In the genomic region with DNA sequence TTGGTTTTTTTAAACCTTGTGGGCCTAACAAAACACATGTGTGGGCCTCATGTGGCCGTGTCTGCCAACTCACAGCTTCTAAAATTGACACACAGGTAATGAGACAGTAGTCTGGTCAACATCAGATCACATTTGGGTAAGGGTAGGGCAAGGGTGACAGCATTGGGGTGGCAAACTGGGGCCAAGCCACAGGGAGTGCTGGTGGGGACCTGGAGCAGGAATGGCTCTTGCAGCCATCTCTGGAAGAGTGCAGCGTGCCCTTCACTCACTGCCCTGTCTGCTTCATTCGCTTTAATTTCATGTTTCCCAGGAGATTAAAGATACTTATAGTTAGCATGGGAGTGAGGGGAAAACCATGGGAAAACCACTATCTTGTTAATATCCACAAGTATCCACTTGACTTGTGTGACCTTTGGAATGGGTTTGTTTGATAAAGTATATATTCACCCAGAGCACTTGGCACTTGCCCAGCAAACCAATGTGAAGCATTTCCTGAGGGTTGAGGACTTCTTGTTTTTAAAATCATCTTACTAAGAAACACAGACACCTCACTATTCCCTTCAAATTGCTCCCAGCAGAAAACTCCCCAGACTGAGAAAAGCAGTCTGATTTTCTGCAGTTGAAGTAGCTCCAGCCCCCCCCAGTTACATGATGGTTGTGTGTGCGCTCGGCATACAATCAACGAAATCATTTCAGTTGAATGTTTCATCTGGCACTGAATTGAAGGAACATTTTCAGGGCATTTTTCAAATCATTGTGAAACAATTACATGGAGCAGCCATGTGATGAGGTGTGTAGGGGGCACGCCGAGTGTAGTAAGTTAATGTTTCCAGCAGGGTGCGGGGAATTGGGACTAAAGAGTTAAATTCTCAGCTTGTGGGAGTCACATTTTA, we compare ENCODE assay signal across 10 cellular contexts.
DNase-seq lines count a peak whose midpoint lies in the region; ATAC-seq and TF ChIP-seq lines count a peak whose summit lies in the region.
"Had no signal": no experiment of that assay in that cellular context is flagged by ENCODE, and none has a peak within 500 bp of the region (broad histone marks: within the 10 kb centered on the region; RNA-seq: fewer than 3 reads in every experiment).

No MANE protein-coding gene starts in this region.

- H3F3A ChIP-seq in MM.1S (ENCODE audit: insufficient read depth, low read length) = no peaks in the 10 kb centered on the region

- H3K27ac ChIP-seq in endodermal cell (ENCODE audit: low read depth, low read length) (no peak overlapping the region), MM.1S (ENCODE audit: low read length) (no peak overlapping the region)

- no peaks in the 10 kb centered on the region for H3K27me3 ChIP-seq in endodermal cell (ENCODE audit: control insufficient read depth, insufficient read depth, low read length, poor library complexity, severe bottlenecking)
- no peaks in the 10 kb centered on the region for H3K27me3 ChIP-seq in MM.1S (replicated peaks; ENCODE audit: insufficient read depth, low read length)

- no peak overlapping the region for H3K4me2 ChIP-seq in MM.1S (ENCODE audit: low read depth, low read length)

- no peak overlapping the region for H3K4me3 Mint-ChIP-seq in endodermal cell

- TF ChIP-seq CTCF in endodermal cell (conservative IDR thresholded peaks at IDR 0.05) (no peak), mucosa of descending colon (IDR thresholded peaks at IDR 0.05) (no peak), MM.1S (IDR thresholded peaks at IDR 0.05; ENCODE audit: low read length) (no peak)

- DNase-seq in A172 (ENCODE audit: low spot score) (peak; percentile 5), M059J (ENCODE audit: low read depth) (peak; percentile 60), endodermal cell (peak; percentile 57), mucosa of descending colon (peak in 2 of 3 donors; percentile 39 to 83), COLO668 (lab: John Stamatoyannopoulos, UW; ENCODE audit: unreplicated experiment) (no peak), MM.1S (no peak)
- DNase-seq: Caco-2, RPMI8226 had no signal

- H3K4me1 ChIP-seq in endodermal cell (ENCODE audit: control insufficient read depth, insufficient read depth, low read length) (peaks cover 4% of the 10 kb centered on the region), mucosa of descending colon (ENCODE audit: low read depth) (peaks cover 33% of the 10 kb centered on the region), MM.1S (ENCODE audit: low read length) (no peaks in the 10 kb centered on the region)

- ATAC-seq in mucosa of descending colon (peak; percentile 65), HG03095 (IDR thresholded peaks at IDR 0.05; ENCODE audit: unreplicated experiment) (no peak), GM21528 (IDR thresholded peaks at IDR 0.05; ENCODE audit: low FRiP score, unreplicated experiment) (no peak)

- H3K36me3 ChIP-seq in endodermal cell (ENCODE audit: control insufficient read depth, insufficient read depth, low read length) (peaks cover 24% of the 10 kb centered on the region), mucosa of descending colon (ENCODE audit: low read depth) (no peaks in the 10 kb centered on the region), MM.1S (replicated peaks; ENCODE audit: insufficient read depth, low read length) (no peaks in the 10 kb centered on the region)

- peaks cover 8% of the 10 kb centered on the region for H3K9me3 Mint-ChIP-seq in endodermal cell

- intact Hi-C loops in mucosa of descending colon (cut with DNase I, micrococcal nuclease) = no loop called here

- H3K4me1 Mint-ChIP-seq in endodermal cell = peaks cover 48% of the 10 kb centered on the region

- H3K9ac ChIP-seq in endodermal cell (ENCODE audit: extremely low read depth, low read length, poor library complexity, severe bottlenecking) = no peak overlapping the region
- H3K9ac ChIP-seq in MM.1S (ENCODE audit: low read length) = no peak overlapping the region

- H2AFZ ChIP-seq in MM.1S (ENCODE audit: low read length) = no peak overlapping the region

- H3K79me2 ChIP-seq in MM.1S (ENCODE audit: low read length) = no peaks in the 10 kb centered on the region

- peaks cover 19% of the 10 kb centered on the region for H3K9me3 ChIP-seq in endodermal cell (ENCODE audit: control insufficient read depth, low read length)
- no peaks in the 10 kb centered on the region for H3K9me3 ChIP-seq in mucosa of descending colon
- no peaks in the 10 kb centered on the region for H3K9me3 ChIP-seq in MM.1S (replicated peaks; ENCODE audit: insufficient read depth, low read length)
- H3K9me3 ChIP-seq: Caco-2 had no signal

- H4K20me1 ChIP-seq in MM.1S (ENCODE audit: insufficient read depth, low read length) = no peaks in the 10 kb centered on the region

- H3K27ac Mint-ChIP-seq in endodermal cell = no peak overlapping the region

- H3K4me3 ChIP-seq in endodermal cell (ENCODE audit: low read length) = no peak overlapping the region
- no peak overlapping the region for H3K4me3 ChIP-seq in mucosa of descending colon
- H3K4me3 ChIP-seq in MM.1S (ENCODE audit: low read length) = no peak overlapping the region

- peaks cover 35% of the 10 kb centered on the region for H3K36me3 Mint-ChIP-seq in endodermal cell (ENCODE audit: low read depth)

- 93 to 94% methylated on average over 6 to 9 of the region's 9 CpGs for WGBS in endodermal cell (ENCODE audit: insufficient coverage in 1 of 2, insufficient read length in 1 of 2), 2 experiments

- no peaks in the 10 kb centered on the region for H3K27me3 Mint-ChIP-seq in endodermal cell (ENCODE audit: insufficient read depth)

- no peaks in the 10 kb centered on the region for H3K9me2 ChIP-seq in MM.1S (replicated peaks; ENCODE audit: insufficient read depth, low read length)

Comparison
In these comparisons a context has a peak if more than half of its experiments do, and no peak if none do; other contexts are left out.
1. DNase-seq: peak in A172 (single experiment), M059J (single experiment), endodermal cell (single experiment) and mucosa of descending colon (2 of 3); none in COLO668 (single experiment) and MM.1S (single experiment).